Comparison of ENCODE assay signal across 21 cellular contexts in the genomic region with DNA sequence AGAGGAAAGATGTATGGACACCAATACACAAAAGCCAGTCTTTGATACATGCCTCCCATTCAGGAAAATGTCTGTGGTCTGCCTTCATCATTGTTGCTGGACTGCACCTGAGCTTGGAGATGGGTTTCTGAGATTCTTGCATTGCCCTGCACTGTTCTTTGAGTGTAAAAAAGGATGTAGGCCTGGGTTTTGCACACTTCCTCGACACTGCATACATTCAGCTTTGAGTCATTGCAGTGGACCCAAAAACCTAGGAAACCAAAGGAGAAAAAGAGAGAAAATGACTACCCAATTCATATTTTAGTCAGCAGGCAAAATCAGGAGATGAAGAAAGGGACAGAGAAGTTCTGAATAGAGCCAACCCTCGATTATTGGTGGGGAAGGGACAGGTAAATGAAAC. TPM values are rescaled to one million over a fixed set of nuclear protein-coding genes. Genes with fewer than 3 reads are reported as not detected.
DNase-seq lines count a peak whose midpoint lies in the region; ATAC-seq and TF ChIP-seq lines count a peak whose summit lies in the region.
"Had no signal": no experiment of that assay in that cellular context is flagged by ENCODE, and none has a peak within 500 bp of the region (broad histone marks: within the 10 kb centered on the region; RNA-seq: fewer than 3 reads in every experiment).

No MANE protein-coding gene starts in this region.

- no peak overlapping the region for H3K4me2 ChIP-seq in PC-3 (ENCODE audit: low read length)

- H3K9ac ChIP-seq in PC-3 (ENCODE audit: low read length), result no peak overlapping the region
- no peak overlapping the region for H3K9ac ChIP-seq in endodermal cell (ENCODE audit: extremely low read depth, low read length, poor library complexity, severe bottlenecking)
- H3K9ac ChIP-seq: BLaER1 treated with 17β-estradiol and CSF1 and Interleukin-3, amounts not matched to agents 10 nM and 100 nM had no signal

- CTCF ChIA-PET in activated CD8-positive, alpha-beta memory T cell treated with anti-CD3 and anti-CD28 coated beads, Interleukin-2, amount 10 ng/mL, durations not matched to agents 7 days and 5 days (lab: Charles Lee), result interaction anchor here (0.7 to 18.9 kb wide), 4 partner anchors 10 to 250 kb away, joined by 3 to 340 read pairs (median 17); a partner anchor contains a TSS
- CTCF ChIA-PET in PC-3 (lab: Charles Lee), result no interaction called here

- POLR2A ChIA-PET in PC-3 (lab: Charles Lee; ENCODE audit: unreplicated experiment), result no interaction called here

- no peaks in the 10 kb centered on the region for H3K9me3 Mint-ChIP-seq in activated CD8-positive, alpha-beta memory T cell treated with anti-CD3 and anti-CD28 coated beads, Interleukin-2, amount 10 ng/mL, durations not matched to agents 7 days and 5 days (ENCODE audit: low read depth)
- no peaks in the 10 kb centered on the region for H3K9me3 Mint-ChIP-seq in activated T-cell treated with anti-CD3 and anti-CD28 coated beads, Interleukin-2, amount 50 U/mL, for 72 hours
- H3K9me3 Mint-ChIP-seq in endodermal cell, result no peaks in the 10 kb centered on the region
- H3K9me3 Mint-ChIP-seq: CD4-positive, alpha-beta T cell; CD8-positive, alpha-beta T cell had no signal

- no peaks in the 10 kb centered on the region for H3K27me3 Mint-ChIP-seq in activated CD8-positive, alpha-beta memory T cell treated with anti-CD3 and anti-CD28 coated beads, Interleukin-2, amount 10 ng/mL, durations not matched to agents 7 days and 5 days
- no peaks in the 10 kb centered on the region for H3K27me3 Mint-ChIP-seq in activated T-cell treated with anti-CD3 and anti-CD28 coated beads, Interleukin-2, amount 50 U/mL, for 72 hours (ENCODE audit: low read depth)
- H3K27me3 Mint-ChIP-seq in endodermal cell (ENCODE audit: insufficient read depth), result no peaks in the 10 kb centered on the region
- H3K27me3 Mint-ChIP-seq: CD4-positive, alpha-beta T cell had no signal

- ATAC-seq in activated CD8-positive, alpha-beta memory T cell treated with anti-CD3 and anti-CD28 coated beads, Interleukin-2, amount 10 ng/mL, durations not matched to agents 7 days and 5 days, result peak; percentile 51
- peak in 1 of 2 donors; percentile 45 for ATAC-seq in activated T-cell treated with anti-CD3 and anti-CD28 coated beads, Interleukin-2, amount 50 U/mL, for 72 hours (replicated peaks in 1 of 2)
- ATAC-seq in PC-3, result peak; percentile 32
- ATAC-seq: CD8-positive, alpha-beta T cell had no signal

- peak overlapping the region; percentile 58 for H3K27ac Mint-ChIP-seq in activated CD8-positive, alpha-beta memory T cell treated with anti-CD3 and anti-CD28 coated beads, Interleukin-2, amount 10 ng/mL, durations not matched to agents 7 days and 5 days
- peak overlapping the region; percentile 0 for H3K27ac Mint-ChIP-seq in activated T-cell treated with anti-CD3 and anti-CD28 coated beads, Interleukin-2, amount 50 U/mL, for 72 hours
- H3K27ac Mint-ChIP-seq in endodermal cell, result no peak overlapping the region
- H3K27ac Mint-ChIP-seq: CD4-positive, alpha-beta T cell had no signal

- H2AFZ ChIP-seq in PC-3 (ENCODE audit: low read length), result no peak overlapping the region

- no peak for DNase-seq in activated CD8-positive, alpha-beta memory T cell treated with anti-CD3 and anti-CD28 coated beads, Interleukin-2, amount 10 ng/mL, durations not matched to agents 7 days and 5 days
- DNase-seq in activated CD8-positive, alpha-beta memory T cell treated with anti-CD3 and anti-CD28 coated beads for 24 hours, result no peak
- no peak for DNase-seq in activated T-cell treated with anti-CD3 and anti-CD28 coated beads, Interleukin-2, amount 50 U/mL, for 72 hours
- DNase-seq in activated T-cell treated with anti-CD3 and anti-CD28 coated beads, Interleukin-2, amount 50 U/mL, for 1 hour, result no peak
- DNase-seq in PC-3 (no peak), endodermal cell (peak; percentile 1), mesenteric fat pad (ENCODE audit: low spot score) (no peak), tibial artery (no peak)
- DNase-seq: 8988T; ACHN; Caco-2; Calu3; CD4-positive, alpha-beta T cell; CD8-positive, alpha-beta T cell; DMS79 treated with DMSO at 0.1 percent for 48 hours; GF-D8 had no signal

- peaks cover 9% of the 10 kb centered on the region; the same call in 1 of the 2 replicates for H3K36me3 ChIP-seq in PC-3 (ENCODE audit: low read depth, low read length)
- H3K36me3 ChIP-seq in endodermal cell (ENCODE audit: control insufficient read depth, insufficient read depth, low read length), result peaks cover 43% of the 10 kb centered on the region
- H3K36me3 ChIP-seq in tibial artery, result peaks cover 0 to 56% (median 29%) of the 10 kb centered on the region in 3 donors

- no peak overlapping the region for H3K4me3 Mint-ChIP-seq in activated CD8-positive, alpha-beta memory T cell treated with anti-CD3 and anti-CD28 coated beads, Interleukin-2, amount 10 ng/mL, durations not matched to agents 7 days and 5 days
- no peak overlapping the region for H3K4me3 Mint-ChIP-seq in activated T-cell treated with anti-CD3 and anti-CD28 coated beads, Interleukin-2, amount 50 U/mL, for 72 hours
- no peak overlapping the region for H3K4me3 Mint-ChIP-seq in endodermal cell
- H3K4me3 Mint-ChIP-seq: CD4-positive, alpha-beta T cell; CD8-positive, alpha-beta T cell had no signal

- peaks cover 26% of the 10 kb centered on the region for H3K4me1 Mint-ChIP-seq in activated CD8-positive, alpha-beta memory T cell treated with anti-CD3 and anti-CD28 coated beads, Interleukin-2, amount 10 ng/mL, durations not matched to agents 7 days and 5 days
- peaks cover 8% of the 10 kb centered on the region for H3K4me1 Mint-ChIP-seq in activated T-cell treated with anti-CD3 and anti-CD28 coated beads, Interleukin-2, amount 50 U/mL, for 72 hours (ENCODE audit: low read depth)
- no peaks in the 10 kb centered on the region for H3K4me1 Mint-ChIP-seq in endodermal cell

- H3K79me2 ChIP-seq in PC-3 (ENCODE audit: low read length), result no peaks in the 10 kb centered on the region

- 92 to 93% methylated on average over 1 to 2 of the region's 2 CpGs for WGBS in endodermal cell (ENCODE audit: insufficient coverage in 1 of 2, insufficient read length in 1 of 2), 2 experiments

- BruUV-seq in PC-3 (replicated peaks; lab: Mats Ljungman, UMichigan), result no TSS peak

- intact Hi-C loops in PC-3 (cut with micrococcal nuclease) (no loop called here), tibial artery (cut with DNase I; ENCODE audit: low total_unique reads) (no loop called here)

- peaks cover 15% of the 10 kb centered on the region for H3K36me3 Mint-ChIP-seq in activated CD8-positive, alpha-beta memory T cell treated with anti-CD3 and anti-CD28 coated beads, Interleukin-2, amount 10 ng/mL, durations not matched to agents 7 days and 5 days
- peaks cover 0 to 3% of the 10 kb centered on the region in 2 donors for H3K36me3 Mint-ChIP-seq in activated T-cell treated with anti-CD3 and anti-CD28 coated beads, Interleukin-2, amount 50 U/mL, for 72 hours (ENCODE audit: insufficient read depth in 2 of 2)
- peaks cover 21% of the 10 kb centered on the region for H3K36me3 Mint-ChIP-seq in endodermal cell (ENCODE audit: low read depth)

- no peaks in the 10 kb centered on the region for H4K20me1 ChIP-seq in PC-3 (ENCODE audit: low read length)

- peak overlapping the region; percentile 32; the same call in 1 of the 2 replicates for H3K27ac ChIP-seq in PC-3 (ENCODE audit: low read length)
- no peak overlapping the region for H3K27ac ChIP-seq in endodermal cell (ENCODE audit: low read depth, low read length)
- no peak overlapping the region for H3K27ac ChIP-seq in tibial artery
- H3K27ac ChIP-seq: BLaER1 treated with 17β-estradiol and CSF1 and Interleukin-3, amounts not matched to agents 10 nM and 100 nM; C4-2B had no signal

- H3K9me3 ChIP-seq in PC-3 (ENCODE audit: low read length) (no peaks in the 10 kb centered on the region), endodermal cell (ENCODE audit: control insufficient read depth, low read length) (no peaks in the 10 kb centered on the region), tibial artery (no peaks in the 10 kb centered on the region)
- H3K9me3 ChIP-seq: BLaER1 treated with 17β-estradiol and CSF1 and Interleukin-3, amounts not matched to agents 10 nM and 100 nM; Caco-2 had no signal

- no peaks in the 10 kb centered on the region for H3K27me3 ChIP-seq in PC-3 (ENCODE audit: low read length)
- H3K27me3 ChIP-seq in endodermal cell (ENCODE audit: control insufficient read depth, insufficient read depth, low read length, poor library complexity, severe bottlenecking), result no peaks in the 10 kb centered on the region
- no peaks in the 10 kb centered on the region for H3K27me3 ChIP-seq in tibial artery
- H3K27me3 ChIP-seq: BLaER1 treated with 17β-estradiol and CSF1 and Interleukin-3, amounts not matched to agents 10 nM and 100 nM had no signal

- no peaks in the 10 kb centered on the region for H3K9me2 ChIP-seq in PC-3 (replicated peaks; ENCODE audit: low read length)

- TF ChIP-seq CTCF in PC-3 (conservative IDR thresholded peaks at IDR 0.05; ENCODE audit: low read depth, low read length) (no peak), endodermal cell (conservative IDR thresholded peaks at IDR 0.05) (no peak), tibial artery (IDR thresholded peaks at IDR 0.05) (no peak)

- H3K4me3 ChIP-seq in PC-3 (ENCODE audit: low read length) (no peak overlapping the region), endodermal cell (ENCODE audit: low read length) (no peak overlapping the region), tibial artery (no peak overlapping the region)
- H3K4me3 ChIP-seq: BLaER1 treated with 17β-estradiol and CSF1 and Interleukin-3, amounts not matched to agents 10 nM and 100 nM had no signal

- no peaks in the 10 kb centered on the region for H3F3A ChIP-seq in PC-3 (ENCODE audit: low read length, unreplicated experiment)

- H3K4me1 ChIP-seq in PC-3 (ENCODE audit: insufficient read depth, low read length) (no peaks in the 10 kb centered on the region), endodermal cell (ENCODE audit: control insufficient read depth, insufficient read depth, low read length) (no peaks in the 10 kb centered on the region), tibial artery (no peaks in the 10 kb centered on the region)
- H3K4me1 ChIP-seq: Caco-2 had no signal

RNA-seq across cellular contexts. Expression of a gene that starts 9.0 kb away (rescaled TPM):
- 100 to 1,000 TPM; 161 to 219 TPM for total RNA-seq in activated CD8-positive, alpha-beta memory T cell treated with anti-CD3 and anti-CD28 coated beads, Interleukin-2, amount 10 ng/mL, durations not matched to agents 7 days and 5 days
- total RNA-seq in activated T-cell treated with anti-CD3 and anti-CD28 coated beads, Interleukin-2, amount 50 U/mL, for 72 hours, result 100 to 1,000 TPM; 109 to 120 TPM
- total RNA-seq in PC-3 (2014; rRNA removed) (142 and 162 TPM in 2 replicates), endodermal cell (100 to 1,000 TPM; 207 to 212 TPM), mesenteric fat pad (123 TPM)
- 298 TPM for polyA plus RNA-seq in endodermal cell (2013, experiment 1 of 2)
- polyA plus RNA-seq in endodermal cell (2013, experiment 2 of 2), result 256 TPM

RNA-seq across cellular contexts. Expression of a gene that starts 15.9 kb away (rescaled TPM):
- total RNA-seq in activated CD8-positive, alpha-beta memory T cell treated with anti-CD3 and anti-CD28 coated beads, Interleukin-2, amount 10 ng/mL, durations not matched to agents 7 days and 5 days, result not detected
- under 1 TPM in 1 of 2 donors, not detected in 1; 0.29 TPM for total RNA-seq in activated T-cell treated with anti-CD3 and anti-CD28 coated beads, Interleukin-2, amount 50 U/mL, for 72 hours
- total RNA-seq in PC-3 (2014; rRNA removed) (0.26 and 1.7 TPM in 2 replicates), endodermal cell (1 to 10 TPM; 2.6 to 3.6 TPM), mesenteric fat pad (2.0 TPM)
- 0.71 TPM for polyA plus RNA-seq in endodermal cell (2013, experiment 1 of 2)
- polyA plus RNA-seq in endodermal cell (2013, experiment 2 of 2), result not detected
- total RNA-seq: A673; CD4-positive, alpha-beta T cell; CD8-positive, alpha-beta T cell had no signal
- polyA plus RNA-seq: AG04450 had no signal

RNA-seq across cellular contexts. Expression of a gene that starts 16.8 kb away (rescaled TPM):
- total RNA-seq in activated CD8-positive, alpha-beta memory T cell treated with anti-CD3 and anti-CD28 coated beads, Interleukin-2, amount 10 ng/mL, durations not matched to agents 7 days and 5 days, result 1 to 10 TPM; 4.8 to 6.2 TPM
- 10 to 100 TPM; 10.5 to 11.4 TPM for total RNA-seq in activated T-cell treated with anti-CD3 and anti-CD28 coated beads, Interleukin-2, amount 50 U/mL, for 72 hours
- total RNA-seq in PC-3 (2014; rRNA removed) (3.9 and 4.3 TPM in 2 replicates), endodermal cell (10 to 100 TPM in 1 of 2 donors, 1 to 10 TPM in 1; 7.5 to 12.0 TPM), mesenteric fat pad (3.4 TPM)
- 8.3 TPM for polyA plus RNA-seq in endodermal cell (2013, experiment 1 of 2)
- 9.7 TPM for polyA plus RNA-seq in endodermal cell (2013, experiment 2 of 2)

RNA-seq across cellular contexts. Expression of a gene that starts 49.3 kb away (rescaled TPM):
- total RNA-seq in activated CD8-positive, alpha-beta memory T cell treated with anti-CD3 and anti-CD28 coated beads, Interleukin-2, amount 10 ng/mL, durations not matched to agents 7 days and 5 days, result not detected
- not detected for total RNA-seq in activated T-cell treated with anti-CD3 and anti-CD28 coated beads, Interleukin-2, amount 50 U/mL, for 72 hours
- not detected in 2 replicates for total RNA-seq in PC-3 (2014; rRNA removed)
- not detected for total RNA-seq in endodermal cell
- polyA plus RNA-seq in endodermal cell (2013, experiment 1 of 2), result not detected
- polyA plus RNA-seq in endodermal cell (2013, experiment 2 of 2), result not detected
- total RNA-seq in mesenteric fat pad, result not detected
- total RNA-seq: A673; Calu3; CD4-positive, alpha-beta T cell; CD8-positive, alpha-beta T cell had no signal
- polyA plus RNA-seq: AG04450, BJ had no signal
